Comparison of ENCODE assay signal across 8 cellular contexts in the genomic region with DNA sequence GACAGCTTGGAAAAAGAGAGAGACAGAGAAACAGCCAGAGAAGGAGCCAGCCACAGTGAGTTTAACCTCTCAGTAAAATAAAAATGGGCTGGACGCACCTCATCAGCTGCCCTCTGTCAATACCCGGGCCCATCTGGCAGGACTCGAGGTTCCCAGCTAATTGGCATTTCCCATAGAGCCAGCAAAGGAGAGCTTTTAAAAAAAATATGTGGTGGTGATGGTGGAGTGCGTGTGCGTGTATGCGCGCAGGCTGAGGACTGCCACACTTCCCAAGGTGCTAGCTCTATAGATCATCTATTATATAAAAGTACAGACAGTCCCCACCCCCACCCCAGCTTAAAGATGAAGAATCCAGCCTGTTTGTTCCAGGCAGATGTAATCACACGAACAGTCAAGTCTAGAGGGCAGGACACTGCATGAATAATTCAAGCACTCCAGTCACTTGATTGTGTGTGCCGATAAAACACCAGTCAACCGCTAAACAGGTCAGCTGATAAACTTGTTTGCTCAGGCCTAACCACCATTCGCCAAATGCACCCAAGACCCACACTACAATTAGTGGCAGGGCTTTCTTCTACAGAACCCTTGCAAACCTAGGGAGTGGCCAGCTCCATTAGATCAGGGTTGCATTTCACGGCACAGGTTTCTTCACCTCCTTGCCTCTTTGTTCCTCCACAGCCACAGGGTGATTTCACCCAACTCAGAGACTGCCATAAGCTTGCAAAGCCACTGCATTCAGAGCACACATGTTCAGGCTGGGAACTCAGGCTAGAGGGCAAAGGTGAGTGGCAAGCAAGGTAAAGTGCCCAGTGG. TPM values are rescaled to one million over a fixed set of nuclear protein-coding genes. Genes with fewer than 3 reads are reported as not detected.
A peak's percentile ranks its signal among the peaks of the same experiment; 100 is the strongest.
DNase-seq lines count a peak whose midpoint lies in the region; ATAC-seq and FAIRE-seq lines count a peak whose summit lies in the region.

No MANE protein-coding gene starts in this region.

- CTCF ChIA-PET in naive thymus-derived CD4-positive, alpha-beta T cell (lab: Charles Lee): interaction anchor here (0.6 kb wide), 1 partner anchor 435 kb away, joined by 3 read pairs; no protein-coding TSS in a partner anchor

- intact Hi-C loops in naive thymus-derived CD4-positive, alpha-beta T cell (cut with micrococcal nuclease): no loop called here

- peaks cover 48 to 51% of the 10 kb centered on the region in 2 donors for H3K4me1 ChIP-seq in naive thymus-derived CD4-positive, alpha-beta T cell (ENCODE audit: control insufficient read depth in 2 of 2, insufficient read depth in 2 of 2, low read length in 2 of 2)

- H3K27ac Mint-ChIP-seq in naive thymus-derived CD4-positive, alpha-beta T cell: peak overlapping the region in 7 of 9 donors; percentile 2 to 43 (median 23)

- no peaks in the 10 kb centered on the region for H3K27me3 ChIP-seq in naive thymus-derived CD4-positive, alpha-beta T cell (ENCODE audit: control insufficient read depth in 2 of 2, insufficient read depth in 2 of 2, low read length in 2 of 2)

- POLR2A ChIA-PET in naive thymus-derived CD4-positive, alpha-beta T cell (lab: Charles Lee): interaction anchor here (0.7 to 1.4 kb wide), 3 partner anchors 15 to 640 kb away, joined by 3 to 5 read pairs (median 3); a partner anchor contains a TSS

- peak overlapping the region in 9 of 10 donors; percentile 26 to 100 (median 67) for H3K4me3 Mint-ChIP-seq in naive thymus-derived CD4-positive, alpha-beta T cell

- H3K27ac ChIP-seq in naive thymus-derived CD4-positive, alpha-beta T cell (ENCODE audit: low read depth, low read length): no peak overlapping the region

- no peaks in the 10 kb centered on the region for H3K9me3 ChIP-seq in naive thymus-derived CD4-positive, alpha-beta T cell (ENCODE audit: control insufficient read depth in 2 of 3, low read length in 3 of 3)

- no peaks in the 10 kb centered on the region for H3K9me3 Mint-ChIP-seq in naive thymus-derived CD4-positive, alpha-beta T cell

- peak; percentile 68 for DNase-seq in DMS153 (lab: John Stamatoyannopoulos, UW)
- peak; percentile 65 for DNase-seq in NCI-H2196 (lab: John Stamatoyannopoulos, UW; ENCODE audit: unreplicated experiment)
- DNase-seq in astrocyte of the hippocampus (ENCODE audit: low read depth, low spot score): peak; percentile 81
- DNase-seq in naive thymus-derived CD4-positive, alpha-beta T cell: no peak
- DNase-seq in amniotic stem cell (lab: John Stamatoyannopoulos, UW): no peak
- DNase-seq in HTR-8/SVneo (ENCODE audit: insufficient read length, low spot score): no peak

- ATAC-seq in naive thymus-derived CD4-positive, alpha-beta T cell: peak; percentile 14
- ATAC-seq in GM18861 (IDR thresholded peaks at IDR 0.05; ENCODE audit: unreplicated experiment) (no peak), GM21723 (IDR thresholded peaks at IDR 0.05; ENCODE audit: unreplicated experiment) (no peak)

- H3K27me3 Mint-ChIP-seq in naive thymus-derived CD4-positive, alpha-beta T cell: no peaks in the 10 kb centered on the region

- peaks cover 10 to 46% (median 19%) of the 10 kb centered on the region in 5 donors for H3K36me3 Mint-ChIP-seq in naive thymus-derived CD4-positive, alpha-beta T cell

- H3K36me3 ChIP-seq in naive thymus-derived CD4-positive, alpha-beta T cell (ENCODE audit: control insufficient read depth in 2 of 3, insufficient read depth in 3 of 3, low read length in 3 of 3): peaks cover 0 to 58% (median 8%) of the 10 kb centered on the region in 3 experiments

- no peak for FAIRE-seq in HTR-8/SVneo (lab: Jason Lieb, UNC)

- no peak overlapping the region for H3K4me3 ChIP-seq in naive thymus-derived CD4-positive, alpha-beta T cell (ENCODE audit: low read length)

- H3K4me1 Mint-ChIP-seq in naive thymus-derived CD4-positive, alpha-beta T cell: peaks cover 68 to 82% (median 81%) of the 10 kb centered on the region in 7 donors

RNA-seq across cellular contexts. Expression of a gene that starts 5.9 kb away (rescaled TPM):
- total RNA-seq in naive thymus-derived CD4-positive, alpha-beta T cell: 100 to 1,000 TPM in 4 of 5 experiments, 10 to 100 TPM in 1; 84.5 to 183 (median 120) TPM
- polyA plus RNA-seq in naive thymus-derived CD4-positive, alpha-beta T cell: 10 to 100 TPM; 15.2 to 41.4 TPM

Comparison
In these comparisons a context has a peak if more than half of its experiments do, and no peak if none do; other contexts are left out.
1. DNase-seq: peak in DMS153 (single experiment), NCI-H2196 (single experiment) and astrocyte of the hippocampus (single experiment); none in naive thymus-derived CD4-positive, alpha-beta T cell (0 of 9), amniotic stem cell (single experiment) and HTR-8/SVneo (single experiment).